ENCODE assay signal across 4 cellular contexts in the genomic region with DNA sequence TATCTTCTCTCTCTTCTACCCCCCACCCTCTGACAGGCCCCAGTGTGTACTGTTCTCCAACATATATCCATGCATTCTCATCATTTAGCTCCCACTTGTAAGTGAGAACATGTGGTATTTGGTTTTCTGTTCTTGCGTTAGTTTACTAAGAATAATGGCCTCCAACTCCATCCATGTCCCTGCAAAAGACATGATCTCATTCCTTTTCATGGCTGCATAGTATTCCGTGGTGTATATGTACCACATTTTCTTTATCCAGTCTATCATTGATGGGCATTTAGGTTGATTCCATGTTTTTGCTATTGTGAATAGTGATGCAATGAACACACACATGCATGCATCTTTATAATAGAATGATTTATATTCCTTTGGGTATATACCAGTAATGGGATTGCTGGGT. TPM values are rescaled to one million over a fixed set of nuclear protein-coding genes. Genes with fewer than 3 reads are reported as not detected.
DNase-seq lines count a peak whose midpoint lies in the region; ATAC-seq, FAIRE-seq and TF ChIP-seq lines count a peak whose summit lies in the region.
"Not testable (repeated sequence)": the region's sequence is repeated elsewhere in the genome, so short reads cannot be mapped to it uniquely, and the experiment has no call there.

No MANE protein-coding gene starts in this region.

- H4K20me1 ChIP-seq in Karpas-422 (ENCODE audit: insufficient read depth, low read depth, low read length); K562 (replicated peaks; ENCODE audit: control insufficient read depth, insufficient read depth, low read length): not testable (repeated sequence)

- H3K27me3 ChIP-seq in Karpas-422 (ENCODE audit: low read length); K562 (ENCODE audit: control insufficient read depth in 2 of 2, insufficient read depth in 2 of 2, low read length in 2 of 2): not testable (repeated sequence)

- not testable (repeated sequence) for ATAC-seq in SK-N-SH treated with all-trans-retinoic acid at 6 μM for 48 hours, K562

- H3K4me2 ChIP-seq in Karpas-422 (ENCODE audit: low read depth, low read length, poor library complexity, severe bottlenecking); K562 (ENCODE audit: insufficient read depth, low read length): not testable (repeated sequence)

- not testable (repeated sequence) for TF ChIP-seq CTCF in HEK293 (tag by site-specific recombination; IDR thresholded peaks at IDR 0.05); K562 (IDR thresholded peaks at IDR 0.05 in 2 of 3, conservative IDR thresholded peaks at IDR 0.05 in 1 of 3; ENCODE audit: insufficient read depth in 2 of 3, low read depth in 1 of 3, low read length in 3 of 3)

- intact Hi-C loops in K562 (cut with micrococcal nuclease): not testable (repeated sequence)

- not testable (repeated sequence) for H3K36me3 ChIP-seq in HEK293 (ENCODE audit: control insufficient read depth in 2 of 2, insufficient read depth in 1 of 2, low read length in 2 of 2); K562 (ENCODE audit: control insufficient read depth, insufficient read depth, low read length)
- peaks cover 20% of the 10 kb centered on the region; the same call in 1 of the 2 replicates for H3K36me3 ChIP-seq in Karpas-422 (ENCODE audit: insufficient read depth, low read length)

- BruUV-seq in K562 (replicated peaks; lab: Mats Ljungman, UMichigan): not testable (repeated sequence)

- not testable (repeated sequence) for TF ChIP-seq RAD21 in K562 (CRISPR knock-in tag; conservative IDR thresholded peaks at IDR 0.05 in 1 of 2, IDR thresholded peaks at IDR 0.05 in 1 of 2)

- not testable (repeated sequence) for FAIRE-seq in K562 (lab: Jason Lieb, UNC)

- H3K4me1 ChIP-seq in HEK293 (ENCODE audit: control insufficient read depth, insufficient read depth, low read length); K562 (replicated peaks in 1 of 2; ENCODE audit: control insufficient read depth in 2 of 2, insufficient read depth in 2 of 2, low read length in 2 of 2): not testable (repeated sequence)
- H3K4me1 ChIP-seq in Karpas-422 (ENCODE audit: low read length): peaks cover 54% of the 10 kb centered on the region

- H2AFZ ChIP-seq in Karpas-422 (ENCODE audit: low read length); K562 (ENCODE audit: low read depth, low read length): not testable (repeated sequence)

- H3K79me2 ChIP-seq in Karpas-422 (ENCODE audit: low read length); K562 (ENCODE audit: control insufficient read depth, insufficient read depth, low read length): not testable (repeated sequence)

- H3K9me2 ChIP-seq in Karpas-422 (replicated peaks; ENCODE audit: insufficient read depth, low read length): not testable (repeated sequence)

- 39% methylated on average over 2 of the region's 2 CpGs for WGBS in K562 (ENCODE audit: insufficient coverage, low coverage, missing lambda C conversion rate)

- in situ Hi-C loops in K562 (cut with MboI): not testable (repeated sequence)

- not testable (repeated sequence) for TF ChIP-seq EP300 in K562 (IDR thresholded peaks at IDR 0.05; ENCODE audit: low read length)

- POLR2A ChIA-PET in HEK293 (lab: Yijun Ruan, JAX): not testable (repeated sequence)
- POLR2A ChIA-PET in K562 (lab: Yijun Ruan, JAX): interaction anchor here (0.6 kb wide), 1 partner anchor 596 kb away, joined by 4 read pairs; no protein-coding TSS in a partner anchor

- not testable (repeated sequence) for DNase-seq in Karpas-422; K562 (ENCODE audit: extremely low read depth in 1 of 4, low spot score in 3 of 4)

- H3K9me3 ChIP-seq in HEK293 (ENCODE audit: control insufficient read depth, insufficient read depth, low read depth, low read length); Karpas-422 (ENCODE audit: low read length); K562 (replicated peaks; ENCODE audit: control insufficient read depth, insufficient read depth, low read depth, low read length): not testable (repeated sequence)

- CTCF ChIA-PET in HEK293 (lab: Yijun Ruan, JAX); K562 (lab: Yijun Ruan, JAX; ENCODE audit: low intra/inter-chr PET ratio): not testable (repeated sequence)

- H3K4me3 ChIP-seq in HEK293 (ENCODE audit: low read depth, low read length); Karpas-422 (ENCODE audit: low read length); K562: not testable (repeated sequence)

- H3K9ac ChIP-seq in Karpas-422 (ENCODE audit: low read length); K562 (ENCODE audit: insufficient read depth in 1 of 2, low read depth in 2 of 2, low read length in 2 of 2): not testable (repeated sequence)

- not testable (repeated sequence) for H3K9me1 ChIP-seq in K562 (ENCODE audit: control insufficient read depth, insufficient read depth, low read length)

- TF ChIP-seq POLR2A in K562 (conservative IDR thresholded peaks at IDR 0.05): not testable (repeated sequence)

- not testable (repeated sequence) for H3K27ac ChIP-seq in HEK293 (ENCODE audit: extremely low read depth, low read depth, low read length); K562 (ENCODE audit: extremely low read depth, low read depth, low read length)
- H3K27ac ChIP-seq in Karpas-422 (ENCODE audit: low read length): peak overlapping the region; percentile 89

TF ChIP-seq in HEK293, 187 proteins besides CTCF, POLR2A, EP300 and RAD21 (continues in another document):
- TF ChIP-seq ZNF146 (tag by site-specific recombination; IDR thresholded peaks at IDR 0.05): peak; percentile 92

TF ChIP-seq in SK-N-SH treated with all-trans-retinoic acid at 6 μM for 48 hours, 23 proteins besides CTCF, POLR2A, EP300 and RAD21:
- peak; percentile 88 for TF ChIP-seq ZNF8 (CRISPR knock-in tag; IDR thresholded peaks at IDR 0.05)

TF ChIP-seq in K562, 482 proteins besides CTCF, POLR2A, EP300 and RAD21:
- peak; percentile 86 for TF ChIP-seq ZNF146 (CRISPR knock-in tag; IDR thresholded peaks at IDR 0.05; ENCODE audit: unreplicated experiment)
- peak; percentile 58 for TF ChIP-seq RBM25 (IDR thresholded peaks at IDR 0.05; ENCODE audit: low read depth, low read length, severe bottlenecking)

RNA-seq across cellular contexts. Expression of gene NUF2, which starts 29.6 kb away (rescaled TPM):
- total RNA-seq in Karpas-422 (2014; rRNA removed; shearing (Covaris generic); ENCODE audit: low replicate concordance): 44.6 and 91.7 TPM in 2 replicates
- 31.7 and 105 TPM in 2 replicates for total RNA-seq in K562 (2011; cell fraction: chromatin; rRNA removed; ENCODE audit: low replicate concordance)
- 21.0 and 29.3 TPM in 2 replicates for total RNA-seq in K562 (2011; cell fraction: nucleolus; rRNA removed)
- total RNA-seq in K562 (2011; cell fraction: nucleoplasm; rRNA removed): 27.2 and 36.0 TPM in 2 replicates
- total RNA-seq in K562 (2014; rRNA removed): 37.1 and 43.6 TPM in 2 replicates
- 70.7 and 85.1 TPM in 2 replicates for total RNA-seq in K562 (2014; rRNA removed; fragmentation: Illumina TruSeq; extraction: Trizol)
- 56.7 and 67.4 TPM in 2 replicates for total RNA-seq in K562 (2015; rRNA removed; fragmentation: Illumina TruSeq; extraction: Trizol)
- total RNA-seq in K562 (2021): 42.5 and 48.0 TPM in 2 replicates
- 73.1 and 90.0 TPM in 2 replicates for polyA plus RNA-seq in K562 (2011; rRNA removed)
- polyA plus RNA-seq in K562 (2011; cell fraction: cytosol; rRNA removed): 14.7 and 30.5 TPM in 2 replicates
- polyA plus RNA-seq in K562 (2011; cell fraction: nucleus; rRNA removed): 37.4 and 63.3 TPM in 2 replicates
- 33.4 and 43.8 TPM in 2 replicates for polyA plus RNA-seq in K562 (2012)
- polyA plus RNA-seq in K562 (2014; fragmentation: Illumina TruSeq; extraction: Trizol): 54.7 and 60.3 TPM in 2 replicates
- polyA plus RNA-seq in K562 (2014; fragmentation: Nextera tagmentation; extraction: Ambion mirVana): 10 to 100 TPM; 42.6 to 43.9 TPM
- 70.5 and 75.0 TPM in 2 replicates for polyA plus RNA-seq in K562 (2014; rRNA removed)
- 43.3 and 45.9 TPM in 2 replicates for polyA minus RNA-seq in K562 (2011; rRNA and poly(A)+ RNA removed)
- polyA minus RNA-seq in K562 (2011; cell fraction: cytosol; rRNA and poly(A)+ RNA removed): 12.9 and 16.3 TPM in 2 replicates
- polyA minus RNA-seq in K562 (2011; cell fraction: nucleus; rRNA and poly(A)+ RNA removed): 52.4 and 107 TPM in 2 replicates
